Comparison of ENCODE assay signal across 2 cellular contexts in the genomic region with DNA sequence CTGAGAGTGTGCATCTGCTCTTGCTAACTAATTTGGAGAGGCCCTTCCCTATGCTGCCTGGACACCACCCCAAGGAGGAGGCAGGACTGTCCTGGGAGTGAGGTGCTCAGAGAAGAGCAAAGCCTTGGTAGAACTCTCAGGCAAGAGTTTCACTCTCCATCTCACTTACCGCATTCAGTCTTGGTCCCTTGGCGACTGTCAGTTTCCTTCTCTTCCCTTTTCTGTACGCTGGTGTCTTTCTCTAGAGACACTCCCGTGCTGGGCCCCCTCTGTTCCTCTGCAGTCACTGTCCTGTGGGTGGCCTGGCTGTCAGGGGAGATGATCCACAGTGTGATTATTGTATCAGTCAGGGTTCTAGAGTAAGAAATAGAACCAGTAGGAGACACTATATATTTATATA.
TF ChIP-seq lines count a peak whose summit lies in the region.

No MANE protein-coding gene starts in this region.

TF ChIP-seq in liver, 16 proteins besides CTCF, POLR2A, EP300 and RAD21:
- TF ChIP-seq GABPA (IDR thresholded peaks at IDR 0.05 in 1 of 2, conservative IDR thresholded peaks at IDR 0.05 in 1 of 2) (no peak), HNF4A (conservative IDR thresholded peaks at IDR 0.05) (no peak), FOXA2 (IDR thresholded peaks at IDR 0.05) (no peak), NR2F2 (IDR thresholded peaks at IDR 0.05) (no peak), FOXA1 (IDR thresholded peaks at IDR 0.05) (no peak), JUND (IDR thresholded peaks at IDR 0.05) (no peak), SP1 (IDR thresholded peaks at IDR 0.05) (no peak), TAF1 (conservative IDR thresholded peaks at IDR 0.05) (no peak)
- TF ChIP-seq, protein P1, sequence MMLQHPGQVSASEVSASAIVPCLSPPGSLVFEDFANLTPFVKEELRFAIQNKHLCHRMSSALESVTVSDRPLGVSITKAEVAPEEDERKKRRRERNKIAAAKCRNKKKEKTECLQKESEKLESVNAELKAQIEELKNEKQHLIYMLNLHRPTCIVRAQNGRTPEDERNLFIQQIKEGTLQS (IDR thresholded peaks at IDR 0.05), result no peak
- TF ChIP-seq, protein P2, sequence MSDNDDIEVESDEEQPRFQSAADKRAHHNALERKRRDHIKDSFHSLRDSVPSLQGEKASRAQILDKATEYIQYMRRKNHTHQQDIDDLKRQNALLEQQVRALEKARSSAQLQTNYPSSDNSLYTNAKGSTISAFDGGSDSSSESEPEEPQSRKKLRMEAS (IDR thresholded peaks at IDR 0.05), result no peak
- TF ChIP-seq, protein P3, sequence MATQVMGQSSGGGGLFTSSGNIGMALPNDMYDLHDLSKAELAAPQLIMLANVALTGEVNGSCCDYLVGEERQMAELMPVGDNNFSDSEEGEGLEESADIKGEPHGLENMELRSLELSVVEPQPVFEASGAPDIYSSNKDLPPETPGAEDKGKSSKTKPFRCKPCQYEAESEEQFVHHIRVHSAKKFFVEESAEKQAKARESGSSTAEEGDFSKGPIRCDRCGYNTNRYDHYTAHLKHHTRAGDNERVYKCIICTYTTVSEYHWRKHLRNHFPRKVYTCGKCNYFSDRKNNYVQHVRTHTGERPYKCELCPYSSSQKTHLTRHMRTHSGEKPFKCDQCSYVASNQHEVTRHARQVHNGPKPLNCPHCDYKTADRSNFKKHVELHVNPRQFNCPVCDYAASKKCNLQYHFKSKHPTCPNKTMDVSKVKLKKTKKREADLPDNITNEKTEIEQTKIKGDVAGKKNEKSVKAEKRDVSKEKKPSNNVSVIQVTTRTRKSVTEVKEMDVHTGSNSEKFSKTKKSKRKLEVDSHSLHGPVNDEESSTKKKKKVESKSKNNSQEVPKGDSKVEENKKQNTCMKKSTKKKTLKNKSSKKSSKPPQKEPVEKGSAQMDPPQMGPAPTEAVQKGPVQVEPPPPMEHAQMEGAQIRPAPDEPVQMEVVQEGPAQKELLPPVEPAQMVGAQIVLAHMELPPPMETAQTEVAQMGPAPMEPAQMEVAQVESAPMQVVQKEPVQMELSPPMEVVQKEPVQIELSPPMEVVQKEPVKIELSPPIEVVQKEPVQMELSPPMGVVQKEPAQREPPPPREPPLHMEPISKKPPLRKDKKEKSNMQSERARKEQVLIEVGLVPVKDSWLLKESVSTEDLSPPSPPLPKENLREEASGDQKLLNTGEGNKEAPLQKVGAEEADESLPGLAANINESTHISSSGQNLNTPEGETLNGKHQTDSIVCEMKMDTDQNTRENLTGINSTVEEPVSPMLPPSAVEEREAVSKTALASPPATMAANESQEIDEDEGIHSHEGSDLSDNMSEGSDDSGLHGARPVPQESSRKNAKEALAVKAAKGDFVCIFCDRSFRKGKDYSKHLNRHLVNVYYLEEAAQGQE (IDR thresholded peaks at IDR 0.05), result no peak
- TF ChIP-seq, protein P4, sequence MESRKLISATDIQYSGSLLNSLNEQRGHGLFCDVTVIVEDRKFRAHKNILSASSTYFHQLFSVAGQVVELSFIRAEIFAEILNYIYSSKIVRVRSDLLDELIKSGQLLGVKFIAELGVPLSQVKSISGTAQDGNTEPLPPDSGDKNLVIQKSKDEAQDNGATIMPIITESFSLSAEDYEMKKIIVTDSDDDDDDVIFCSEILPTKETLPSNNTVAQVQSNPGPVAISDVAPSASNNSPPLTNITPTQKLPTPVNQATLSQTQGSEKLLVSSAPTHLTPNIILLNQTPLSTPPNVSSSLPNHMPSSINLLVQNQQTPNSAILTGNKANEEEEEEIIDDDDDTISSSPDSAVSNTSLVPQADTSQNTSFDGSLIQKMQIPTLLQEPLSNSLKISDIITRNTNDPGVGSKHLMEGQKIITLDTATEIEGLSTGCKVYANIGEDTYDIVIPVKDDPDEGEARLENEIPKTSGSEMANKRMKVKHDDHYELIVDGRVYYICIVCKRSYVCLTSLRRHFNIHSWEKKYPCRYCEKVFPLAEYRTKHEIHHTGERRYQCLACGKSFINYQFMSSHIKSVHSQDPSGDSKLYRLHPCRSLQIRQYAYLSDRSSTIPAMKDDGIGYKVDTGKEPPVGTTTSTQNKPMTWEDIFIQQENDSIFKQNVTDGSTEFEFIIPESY (IDR thresholded peaks at IDR 0.05), result no peak

TF ChIP-seq in HepG2, 621 proteins besides CTCF, POLR2A, EP300 and RAD21:
- TF ChIP-seq FOXC1 (CRISPR knock-in tag; IDR thresholded peaks at IDR 0.05; ENCODE audit: borderline replicate concordance) (no peak), NKX3-1 (CRISPR knock-in tag; IDR thresholded peaks at IDR 0.05) (no peak), MIXL1 (CRISPR knock-in tag; IDR thresholded peaks at IDR 0.05) (no peak), TCF7L2 (IDR thresholded peaks at IDR 0.05; ENCODE audit: low read depth, low read length) (no peak), HOXA3 (CRISPR knock-in tag; IDR thresholded peaks at IDR 0.05) (no peak), ZNF180 (CRISPR knock-in tag; IDR thresholded peaks at IDR 0.05; ENCODE audit: borderline replicate concordance, low read depth) (no peak), NCOA1 (CRISPR knock-in tag; IDR thresholded peaks at IDR 0.05) (no peak), ZNF670 (CRISPR knock-in tag; IDR thresholded peaks at IDR 0.05; ENCODE audit: borderline replicate concordance) (no peak), ZNF530 (CRISPR knock-in tag; IDR thresholded peaks at IDR 0.05; ENCODE audit: low read depth) (no peak), PCBP1 (IDR thresholded peaks at IDR 0.05; ENCODE audit: borderline replicate concordance, low read depth, low read length) (no peak), ZNF510 (CRISPR knock-in tag; IDR thresholded peaks at IDR 0.05; ENCODE audit: low read depth) (no peak)
- TF ChIP-seq, protein P5, sequence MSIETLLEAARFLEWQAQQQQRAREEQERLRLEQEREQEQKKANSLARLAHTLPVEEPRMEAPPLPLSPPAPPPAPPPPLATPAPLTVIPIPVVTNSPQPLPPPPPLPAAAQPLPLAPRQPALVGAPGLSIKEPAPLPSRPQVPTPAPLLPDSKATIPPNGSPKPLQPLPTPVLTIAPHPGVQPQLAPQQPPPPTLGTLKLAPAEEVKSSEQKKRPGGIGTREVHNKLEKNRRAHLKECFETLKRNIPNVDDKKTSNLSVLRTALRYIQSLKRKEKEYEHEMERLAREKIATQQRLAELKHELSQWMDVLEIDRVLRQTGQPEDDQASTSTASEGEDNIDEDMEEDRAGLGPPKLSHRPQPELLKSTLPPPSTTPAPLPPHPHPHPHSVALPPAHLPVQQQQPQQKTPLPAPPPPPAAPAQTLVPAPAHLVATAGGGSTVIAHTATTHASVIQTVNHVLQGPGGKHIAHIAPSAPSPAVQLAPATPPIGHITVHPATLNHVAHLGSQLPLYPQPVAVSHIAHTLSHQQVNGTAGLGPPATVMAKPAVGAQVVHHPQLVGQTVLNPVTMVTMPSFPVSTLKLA (IDR thresholded peaks at IDR 0.05), result no peak
- TF ChIP-seq, protein P6, sequence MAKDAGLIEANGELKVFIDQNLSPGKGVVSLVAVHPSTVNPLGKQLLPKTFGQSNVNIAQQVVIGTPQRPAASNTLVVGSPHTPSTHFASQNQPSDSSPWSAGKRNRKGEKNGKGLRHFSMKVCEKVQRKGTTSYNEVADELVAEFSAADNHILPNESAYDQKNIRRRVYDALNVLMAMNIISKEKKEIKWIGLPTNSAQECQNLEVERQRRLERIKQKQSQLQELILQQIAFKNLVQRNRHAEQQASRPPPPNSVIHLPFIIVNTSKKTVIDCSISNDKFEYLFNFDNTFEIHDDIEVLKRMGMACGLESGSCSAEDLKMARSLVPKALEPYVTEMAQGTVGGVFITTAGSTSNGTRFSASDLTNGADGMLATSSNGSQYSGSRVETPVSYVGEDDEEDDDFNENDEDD (CRISPR knock-in tag; IDR thresholded peaks at IDR 0.05; ENCODE audit: borderline replicate concordance), result no peak
